8 cellular contexts compared by ENCODE assay signal in the genomic region with DNA sequence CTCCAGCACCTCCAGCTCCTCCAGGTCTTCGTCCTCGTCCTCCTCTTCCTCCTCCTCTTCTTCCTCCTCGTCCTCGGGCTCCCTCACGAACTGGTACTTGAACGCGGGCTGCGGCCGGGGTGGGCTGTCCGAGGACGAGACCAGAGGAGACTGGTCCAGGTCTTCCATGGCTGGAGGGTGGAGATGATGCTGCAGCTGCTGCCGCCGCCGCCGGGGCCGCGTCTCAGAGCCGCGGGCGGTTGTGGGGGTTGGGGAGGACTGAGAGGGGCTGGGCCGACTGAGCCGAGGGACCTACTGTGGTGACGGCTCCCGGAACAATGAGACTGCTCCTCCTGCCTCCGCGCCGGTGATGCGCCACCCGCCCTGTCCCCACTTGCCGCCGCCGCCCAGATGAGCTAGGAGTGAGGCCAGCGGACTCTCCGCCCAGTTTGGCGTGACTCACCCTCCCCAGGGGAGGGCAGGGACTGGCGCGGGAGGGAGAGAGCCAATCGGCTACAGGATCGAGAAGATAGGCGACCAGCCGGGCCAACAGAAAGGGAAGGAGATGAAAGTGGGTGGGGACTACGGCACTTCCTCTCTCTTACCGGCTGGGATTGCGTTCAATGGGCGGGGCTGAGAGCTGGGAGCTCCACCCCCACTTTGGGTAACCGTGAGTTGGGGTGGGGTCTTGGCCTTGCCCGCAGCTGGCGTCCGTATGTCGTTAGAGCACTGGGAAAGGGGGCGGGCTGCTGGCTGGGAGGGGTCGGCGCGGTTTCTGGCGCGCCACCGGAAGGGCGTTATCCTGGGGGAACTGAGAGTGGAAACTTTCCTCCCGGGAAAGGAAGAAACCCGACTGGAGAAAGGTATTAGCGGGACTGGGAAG. TPM values are rescaled to one million over a fixed set of nuclear protein-coding genes. Genes with fewer than 3 reads are reported as not detected.
DNase-seq lines count a peak whose midpoint lies in the region; ATAC-seq and TF ChIP-seq lines count a peak whose summit lies in the region.

A gene with protein sequence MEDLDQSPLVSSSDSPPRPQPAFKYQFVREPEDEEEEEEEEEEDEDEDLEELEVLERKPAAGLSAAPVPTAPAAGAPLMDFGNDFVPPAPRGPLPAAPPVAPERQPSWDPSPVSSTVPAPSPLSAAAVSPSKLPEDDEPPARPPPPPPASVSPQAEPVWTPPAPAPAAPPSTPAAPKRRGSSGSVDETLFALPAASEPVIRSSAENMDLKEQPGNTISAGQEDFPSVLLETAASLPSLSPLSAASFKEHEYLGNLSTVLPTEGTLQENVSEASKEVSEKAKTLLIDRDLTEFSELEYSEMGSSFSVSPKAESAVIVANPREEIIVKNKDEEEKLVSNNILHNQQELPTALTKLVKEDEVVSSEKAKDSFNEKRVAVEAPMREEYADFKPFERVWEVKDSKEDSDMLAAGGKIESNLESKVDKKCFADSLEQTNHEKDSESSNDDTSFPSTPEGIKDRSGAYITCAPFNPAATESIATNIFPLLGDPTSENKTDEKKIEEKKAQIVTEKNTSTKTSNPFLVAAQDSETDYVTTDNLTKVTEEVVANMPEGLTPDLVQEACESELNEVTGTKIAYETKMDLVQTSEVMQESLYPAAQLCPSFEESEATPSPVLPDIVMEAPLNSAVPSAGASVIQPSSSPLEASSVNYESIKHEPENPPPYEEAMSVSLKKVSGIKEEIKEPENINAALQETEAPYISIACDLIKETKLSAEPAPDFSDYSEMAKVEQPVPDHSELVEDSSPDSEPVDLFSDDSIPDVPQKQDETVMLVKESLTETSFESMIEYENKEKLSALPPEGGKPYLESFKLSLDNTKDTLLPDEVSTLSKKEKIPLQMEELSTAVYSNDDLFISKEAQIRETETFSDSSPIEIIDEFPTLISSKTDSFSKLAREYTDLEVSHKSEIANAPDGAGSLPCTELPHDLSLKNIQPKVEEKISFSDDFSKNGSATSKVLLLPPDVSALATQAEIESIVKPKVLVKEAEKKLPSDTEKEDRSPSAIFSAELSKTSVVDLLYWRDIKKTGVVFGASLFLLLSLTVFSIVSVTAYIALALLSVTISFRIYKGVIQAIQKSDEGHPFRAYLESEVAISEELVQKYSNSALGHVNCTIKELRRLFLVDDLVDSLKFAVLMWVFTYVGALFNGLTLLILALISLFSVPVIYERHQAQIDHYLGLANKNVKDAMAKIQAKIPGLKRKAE (minus strand): TSS at position 319 of the 862 bp plus-strand sequence. CDS start 151 bp downstream, at position 168.

- TF ChIP-seq POLR2A in tibial nerve (IDR thresholded peaks at IDR 0.05) = peak; percentile 99 to 100

- H3K79me2 ChIP-seq in parathyroid adenoma = peaks cover 12% of the 10 kb centered on the region

- H3K36me3 ChIP-seq in adipocyte (ENCODE audit: control insufficient read depth, insufficient read depth, low read length, severe bottlenecking) = no peaks in the 10 kb centered on the region
- H3K36me3 ChIP-seq in cardiac muscle cell = no peaks in the 10 kb centered on the region
- H3K36me3 ChIP-seq in parathyroid adenoma (ENCODE audit: control insufficient read depth, insufficient read depth, low read length) = no peaks in the 10 kb centered on the region
- no peaks in the 10 kb centered on the region for H3K36me3 ChIP-seq in tibial nerve

- peak within 1 kb of the TSS; percentile 79 for H2AFZ ChIP-seq in parathyroid adenoma

- H3K27me3 ChIP-seq in adipocyte (replicated peaks; ENCODE audit: control insufficient read depth, insufficient read depth, low read length) (no peaks in the 10 kb centered on the region), cardiac muscle cell (no peaks in the 10 kb centered on the region), parathyroid adenoma (ENCODE audit: control insufficient read depth, insufficient read depth, low read length) (no peaks in the 10 kb centered on the region), tibial nerve (no peaks in the 10 kb centered on the region)

- H3K4me3 ChIP-seq in GM12875 (ENCODE audit: low read depth, low read length) = peak within 1 kb of the TSS; percentile 60
- H3K4me3 ChIP-seq in adipocyte (ENCODE audit: low read length) = peak within 1 kb of the TSS; percentile 100
- peak within 1 kb of the TSS; percentile 78 for H3K4me3 ChIP-seq in cardiac muscle cell
- H3K4me3 ChIP-seq in parathyroid adenoma (ENCODE audit: low read depth, low read length) = peak within 1 kb of the TSS; percentile 81
- peak within 1 kb of the TSS; percentile 71 to 98 (median 94) for H3K4me3 ChIP-seq in tibial nerve

- WGBS in tibial nerve, 2 donors = 0 to 1% methylated on average over 50 to 56 of the region's 61 CpGs

- H3K4me2 ChIP-seq in parathyroid adenoma (ENCODE audit: low read length) = peak within 1 kb of the TSS; percentile 78

- peak; percentile 37; the same call in 1 of the 2 replicates for TF ChIP-seq CTCF in GM12875 (IDR thresholded peaks at IDR 0.05; ENCODE audit: borderline replicate concordance, insufficient read depth, low read depth, low read length)
- peak; percentile 7 for TF ChIP-seq CTCF in cardiac muscle cell (IDR thresholded peaks at IDR 0.05; ENCODE audit: low read depth, low read length)
- peak; percentile 13 for TF ChIP-seq CTCF in parathyroid adenoma (IDR thresholded peaks at IDR 0.05)
- TF ChIP-seq CTCF in tibial nerve (IDR thresholded peaks at IDR 0.05) = peak in 2 of 5 experiments; percentile 49 to 61

- H3K9ac ChIP-seq in adipocyte (ENCODE audit: low read length) = peak within 1 kb of the TSS; percentile 100
- H3K9ac ChIP-seq in parathyroid adenoma = peak within 1 kb of the TSS; percentile 13

- DNase-seq in NCI-H1436 (lab: John Stamatoyannopoulos, UW) (peak; percentile 99), T follicular helper cell (ENCODE audit: low read depth) (peak; percentile 98), adipocyte (ENCODE audit: low read depth) (peak; percentile 99), cardiac muscle cell (ENCODE audit: low read depth in 1 of 2, low spot score in 1 of 2) (peak; percentile 99 to 100), tibial nerve (ENCODE audit: low spot score in 2 of 2) (peak; percentile 97 to 98)

- ATAC-seq in HG02798 (IDR thresholded peaks at IDR 0.05; ENCODE audit: poor library complexity, unreplicated experiment) = peak; percentile 90

- H3K27ac ChIP-seq in cardiac muscle cell = peak within 1 kb of the TSS; percentile 86
- H3K27ac ChIP-seq in parathyroid adenoma = peak within 1 kb of the TSS; percentile 81
- H3K27ac ChIP-seq in tibial nerve = peak within 1 kb of the TSS; percentile 97 to 99 (median 99)

- peak in 1 of 2 donors; percentile 100 for TF ChIP-seq EP300 in tibial nerve (IDR thresholded peaks at IDR 0.05)

- H3K4me1 ChIP-seq in adipocyte (ENCODE audit: control insufficient read depth, insufficient read depth, low read length) (peaks cover 23% of the 10 kb centered on the region), cardiac muscle cell (ENCODE audit: low read depth) (peaks cover 19% of the 10 kb centered on the region), parathyroid adenoma (peaks cover 12% of the 10 kb centered on the region), tibial nerve (peaks cover 0 to 43% (median 23%) of the 10 kb centered on the region in 4 donors)

- H3K9me3 ChIP-seq in adipocyte (ENCODE audit: control insufficient read depth, low read length) (no peaks in the 10 kb centered on the region), cardiac muscle cell (ENCODE audit: low read depth) (no peaks in the 10 kb centered on the region), parathyroid adenoma (ENCODE audit: control insufficient read depth, low read length) (no peaks in the 10 kb centered on the region), tibial nerve (no peaks in the 10 kb centered on the region)

RNA-seq across cellular contexts. Expression of the gene that starts here (rescaled TPM):
- total RNA-seq in cardiac muscle cell (164 and 186 TPM in 2 replicates), tibial nerve (100 to 1,000 TPM; 232 to 245 (median 243) TPM)
- polyA plus RNA-seq in cardiac muscle cell = 205 and 223 TPM in 2 replicates

Comparison
In these comparisons a context has a peak if more than half of its experiments do, and no peak if none do; other contexts are left out.
1. Peak in every context shown above with its lines: DNase-seq, ATAC-seq, H3K4me3 ChIP-seq and H3K27ac ChIP-seq.